Comparison of ENCODE assay signal across 12 cellular contexts in genomic region chr14:100440758-100441203, GRCh38.
A peak's percentile ranks its signal among the peaks of the same experiment; 100 is the strongest.
DNase-seq lines count a peak whose midpoint lies in the region; ATAC-seq and TF ChIP-seq lines count a peak whose summit lies in the region.
"Had no signal": no experiment of that assay in that cellular context is flagged by ENCODE, and none has a peak within 500 bp of the region (broad histone marks: within the 10 kb centered on the region; RNA-seq: fewer than 3 reads in every experiment).

No MANE protein-coding gene starts in this region.

- no peak for ATAC-seq in gastrocnemius medialis
- ATAC-seq in natural killer cell treated with Interleukin-12 subunit alpha and Interleukin-12 subunit beta and Interleukin-15 and Interleukin-18, amount 100 ng/mL, for 72 hours = no peak

- H3K27ac ChIP-seq in VCaP = peak overlapping the region; percentile 51
- peak overlapping the region in 3 of 4 donors; percentile 23 to 38 (median 36) for H3K27ac ChIP-seq in gastrocnemius medialis

- H3K27me3 Mint-ChIP-seq in HFFc6 (ENCODE audit: insufficient read depth) = peaks cover 5% of the 10 kb centered on the region
- H3K27me3 Mint-ChIP-seq in natural killer cell treated with Interleukin-12 subunit alpha and Interleukin-12 subunit beta and Interleukin-15 and Interleukin-18, amount 100 ng/mL, for 72 hours = no peaks in the 10 kb centered on the region
- H3K27me3 Mint-ChIP-seq: T-cell had no signal

- H3K36me3 Mint-ChIP-seq in HFFc6 (ENCODE audit: low read depth) = no peaks in the 10 kb centered on the region
- H3K36me3 Mint-ChIP-seq in natural killer cell treated with Interleukin-12 subunit alpha and Interleukin-12 subunit beta and Interleukin-15 and Interleukin-18, amount 100 ng/mL, for 72 hours = no peaks in the 10 kb centered on the region
- H3K36me3 Mint-ChIP-seq: T-cell had no signal

- intact Hi-C loops in gastrocnemius medialis (cut with DNase I; ENCODE audit: low total_unique reads) = loop anchor here (1.0 kb wide), 1 partner anchor 205 kb away; no protein-coding TSS in a partner anchor

- H3K9me3 ChIP-seq in gastrocnemius medialis = no peaks in the 10 kb centered on the region
- H3K9me3 ChIP-seq: esophagus squamous epithelium, MG63 had no signal

- peaks cover 14 to 20% of the 10 kb centered on the region in 2 donors for H3K4me1 ChIP-seq in gastrocnemius medialis

- H3K9me3 Mint-ChIP-seq in HFFc6 = no peaks in the 10 kb centered on the region
- no peaks in the 10 kb centered on the region for H3K9me3 Mint-ChIP-seq in natural killer cell treated with Interleukin-12 subunit alpha and Interleukin-12 subunit beta and Interleukin-15 and Interleukin-18, amount 100 ng/mL, for 72 hours
- H3K9me3 Mint-ChIP-seq: CD14-positive monocyte, T-cell had no signal

- no peak for TF ChIP-seq POLR2A in gastrocnemius medialis (IDR thresholded peaks at IDR 0.05)

- TF ChIP-seq CTCF in HFFc6 (IDR thresholded peaks at IDR 0.05) (no peak), VCaP (conservative IDR thresholded peaks at IDR 0.05) (no peak), fibroblast of villous mesenchyme (IDR thresholded peaks at IDR 0.05; ENCODE audit: insufficient read depth, low read depth, low read length) (no peak), gastrocnemius medialis (IDR thresholded peaks at IDR 0.05 in 4 of 5, conservative IDR thresholded peaks at IDR 0.05 in 1 of 5) (no peak)

- peaks cover 80% of the 10 kb centered on the region for H3K4me1 Mint-ChIP-seq in HFFc6 (ENCODE audit: low read depth)
- peaks cover 9 to 14% of the 10 kb centered on the region in 2 donors for H3K4me1 Mint-ChIP-seq in natural killer cell treated with Interleukin-12 subunit alpha and Interleukin-12 subunit beta and Interleukin-15 and Interleukin-18, amount 100 ng/mL, for 72 hours (ENCODE audit: low read depth in 2 of 2)

- H3K4me3 Mint-ChIP-seq in HFFc6 = no peak overlapping the region
- H3K4me3 Mint-ChIP-seq in natural killer cell treated with Interleukin-12 subunit alpha and Interleukin-12 subunit beta and Interleukin-15 and Interleukin-18, amount 100 ng/mL, for 72 hours = no peak overlapping the region
- H3K4me3 Mint-ChIP-seq: CD14-positive monocyte, T-cell had no signal

- H3K4me3 ChIP-seq in fibroblast of villous mesenchyme (ENCODE audit: low read depth, low read length) (no peak overlapping the region), gastrocnemius medialis (no peak overlapping the region)
- H3K4me3 ChIP-seq: esophagus squamous epithelium, MG63 had no signal

- in situ Hi-C loops in gastrocnemius medialis (cut with MboI; ENCODE audit: low sequenced_read_pairs in 4 of 4) = loop anchor here (5.0 to 10.0 kb wide), 2 partner anchors 204 to 207 kb away; no protein-coding TSS in a partner anchor

- H3K27ac Mint-ChIP-seq in HFFc6 = peak overlapping the region; percentile 71; the same call in 1 of the 2 replicates
- no peak overlapping the region for H3K27ac Mint-ChIP-seq in natural killer cell treated with Interleukin-12 subunit alpha and Interleukin-12 subunit beta and Interleukin-15 and Interleukin-18, amount 100 ng/mL, for 72 hours
- H3K27ac Mint-ChIP-seq: T-cell had no signal

- H3K36me3 ChIP-seq in gastrocnemius medialis = no peaks in the 10 kb centered on the region
- H3K36me3 ChIP-seq: esophagus squamous epithelium, MG63 had no signal

- DNase-seq in HFFc6 = no peak
- DNase-seq in fibroblast of villous mesenchyme (ENCODE audit: low read depth) = peak; percentile 69
- no peak for DNase-seq in gastrocnemius medialis
- DNase-seq in NCI-H748 treated with DMSO at 0.1 percent for 48 hours (lab: John Stamatoyannopoulos, UW) = no peak
- DNase-seq in NK-92 treated with Interleukin-12 subunit alpha and Interleukin-12 subunit beta, amount 100 ng/mL, for 24 hours (lab: John Stamatoyannopoulos, UW) = no peak
- DNase-seq in NCI-H1048 (lab: John Stamatoyannopoulos, UW) = no peak
- DNase-seq in natural killer cell treated with Interleukin-12 subunit alpha and Interleukin-12 subunit beta and Interleukin-15 and Interleukin-18, amount 100 ng/mL, for 72 hours (ENCODE audit: low spot score) = no peak
- DNase-seq: esophagus squamous epithelium had no signal

- no peaks in the 10 kb centered on the region for H3K27me3 ChIP-seq in gastrocnemius medialis
- H3K27me3 ChIP-seq: esophagus squamous epithelium, MG63 had no signal
